8 cellular contexts compared by ENCODE assay signal in the genomic region with DNA sequence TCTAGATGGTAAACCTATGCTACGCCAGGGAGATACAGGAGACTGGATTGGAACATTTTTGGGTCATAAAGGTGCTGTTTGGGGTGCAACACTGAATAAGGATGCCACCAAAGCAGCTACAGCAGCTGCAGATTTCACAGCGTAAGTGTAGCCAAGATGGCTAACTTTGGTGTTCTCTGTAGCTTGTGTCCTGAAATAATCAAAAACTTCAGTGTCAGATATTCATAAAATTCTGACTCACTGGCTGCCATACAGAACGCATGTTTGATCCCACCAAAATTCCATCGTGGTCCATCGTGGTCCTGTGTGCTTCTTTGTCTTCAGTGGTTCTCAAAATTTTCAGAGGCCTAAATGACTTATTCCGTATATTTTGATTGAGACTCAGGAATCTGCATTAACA. TPM values are rescaled to one million over a fixed set of nuclear protein-coding genes. Genes with fewer than 3 reads are reported as not detected.
DNase-seq lines count a peak whose midpoint lies in the region; ATAC-seq and TF ChIP-seq lines count a peak whose summit lies in the region.

No MANE protein-coding gene starts in this region.

- CTCF ChIA-PET in CD4-positive, alpha-beta T cell (lab: Charles Lee): interaction anchor here (1.1 to 1.7 kb wide), 4 partner anchors 11 to 299 kb away, joined by 3 to 6 read pairs (median 5); no protein-coding TSS in a partner anchor

- no peak overlapping the region for H3K27ac ChIP-seq in CD4-positive, alpha-beta T cell (ENCODE audit: low read depth, low read length)

- in situ Hi-C loops in KBM-7 (cut with MboI; ENCODE audit: low pct_unique_long_range_greater_than_20kb, low sequenced_read_pairs): no loop called here

- H3K27me3 Mint-ChIP-seq in CD4-positive, alpha-beta T cell: no peaks in the 10 kb centered on the region
- H3K27me3 Mint-ChIP-seq in effector memory CD8-positive, alpha-beta T cell: no peaks in the 10 kb centered on the region
- H3K27me3 Mint-ChIP-seq in neural crest cell (ENCODE audit: low read depth): no peaks in the 10 kb centered on the region

- TF ChIP-seq CTCF in CD4-positive, alpha-beta T cell (IDR thresholded peaks at IDR 0.05): no peak
- no peak for TF ChIP-seq CTCF in neural crest cell (conservative IDR thresholded peaks at IDR 0.05)

- ATAC-seq in CD4-positive, alpha-beta T cell (ENCODE audit: poor library complexity): no peak
- ATAC-seq in effector memory CD8-positive, alpha-beta T cell (replicated peaks): no peak

- no peaks in the 10 kb centered on the region for H3K9me3 Mint-ChIP-seq in CD4-positive, alpha-beta T cell
- H3K9me3 Mint-ChIP-seq in effector memory CD8-positive, alpha-beta T cell: no peaks in the 10 kb centered on the region
- H3K9me3 Mint-ChIP-seq in neural crest cell: no peaks in the 10 kb centered on the region

- H3K27ac Mint-ChIP-seq in CD4-positive, alpha-beta T cell: peak overlapping the region; percentile 100
- peak overlapping the region; percentile 98 for H3K27ac Mint-ChIP-seq in effector memory CD8-positive, alpha-beta T cell
- H3K27ac Mint-ChIP-seq in neural crest cell (ENCODE audit: unreplicated experiment): peak overlapping the region; percentile 99

- peak overlapping the region; percentile 97 for H3K4me3 Mint-ChIP-seq in CD4-positive, alpha-beta T cell
- H3K4me3 Mint-ChIP-seq in effector memory CD8-positive, alpha-beta T cell: peak overlapping the region; percentile 87 to 94
- H3K4me3 Mint-ChIP-seq in neural crest cell: peak overlapping the region; percentile 99

- peaks cover 65% of the 10 kb centered on the region for H3K36me3 Mint-ChIP-seq in CD4-positive, alpha-beta T cell (ENCODE audit: low read depth)
- H3K36me3 Mint-ChIP-seq in effector memory CD8-positive, alpha-beta T cell (ENCODE audit: insufficient read depth): peaks cover 32% of the 10 kb centered on the region
- H3K36me3 Mint-ChIP-seq in neural crest cell (ENCODE audit: low read depth): peaks cover 15% of the 10 kb centered on the region

- intact Hi-C loops in CD4-positive, alpha-beta T cell (cut with DNase I, micrococcal nuclease): loop anchor here in 1 of 2 experiments (2.0 to 10.0 kb wide), 2 partner anchors 95 to 1079 kb away; a partner anchor contains a TSS

- H3K27me3 ChIP-seq in CD4-positive, alpha-beta T cell (ENCODE audit: control insufficient read depth, insufficient read depth, low read length): no peaks in the 10 kb centered on the region

- POLR2A ChIA-PET in CD4-positive, alpha-beta T cell (lab: Charles Lee): interaction anchor here (1.0 to 2.8 kb wide), 5 partner anchors 28 to 1113 kb away, joined by 3 to 15 read pairs (median 9); a partner anchor contains a TSS

- H3K9me3 ChIP-seq in CD4-positive, alpha-beta T cell (ENCODE audit: control insufficient read depth, low read length): no peaks in the 10 kb centered on the region

- DNase-seq in CD4-positive, alpha-beta T cell: no peak
- peak; percentile 34 for DNase-seq in NAMALWA (ENCODE audit: low spot score)
- DNase-seq in effector memory CD8-positive, alpha-beta T cell: no peak
- DNase-seq in neural crest cell (ENCODE audit: low read depth, low spot score): no peak
- DNase-seq in foreskin melanocyte: no peak
- no peak for DNase-seq in GM19240 (ENCODE audit: insufficient read length, low spot score)
- DNase-seq in KBM-7: no peak
- DNase-seq in stimulated activated CD4-positive, alpha-beta T cell treated with anti-CD3 and anti-CD28 coated beads, Interleukin-2, amount 100 ng/mL, for 24 hours: no peak

- H3K4me1 Mint-ChIP-seq in CD4-positive, alpha-beta T cell (ENCODE audit: low read depth): peaks cover 73% of the 10 kb centered on the region
- H3K4me1 Mint-ChIP-seq in effector memory CD8-positive, alpha-beta T cell (ENCODE audit: low read depth in 2 of 2): peaks cover 37 to 57% of the 10 kb centered on the region in 2 donors
- H3K4me1 Mint-ChIP-seq in neural crest cell: peaks cover 53% of the 10 kb centered on the region

RNA-seq across cellular contexts. Expression of a gene that starts 1.3 kb away (rescaled TPM):
- 100 to 1,000 TPM; 138 to 140 TPM for total RNA-seq in CD4-positive, alpha-beta T cell
- total RNA-seq in neural crest cell: 191 and 200 TPM in 2 replicates

RNA-seq across cellular contexts. Expression of a gene that starts 27.6 kb away (rescaled TPM):
- 1 to 10 TPM; 6.2 to 7.2 TPM for total RNA-seq in CD4-positive, alpha-beta T cell
- total RNA-seq in neural crest cell: 34.1 and 43.0 TPM in 2 replicates
